1 cellular context compared by ENCODE assay signal in genomic region chrY:12421069-12421787, GRCh38.
TF ChIP-seq lines count a peak whose summit lies in the region.

No MANE protein-coding gene starts in this region.

TF ChIP-seq in SK-N-SH treated with all-trans-retinoic acid at 6 μM for 48 hours, 23 proteins besides CTCF, POLR2A, EP300 and RAD21 (continued from another document):
- TF ChIP-seq TSHZ2 (CRISPR knock-in tag; IDR thresholded peaks at IDR 0.05) (no peak), ZNF70 (CRISPR knock-in tag; IDR thresholded peaks at IDR 0.05) (no peak)
